20 cellular contexts compared by ENCODE assay signal in the genomic region with DNA sequence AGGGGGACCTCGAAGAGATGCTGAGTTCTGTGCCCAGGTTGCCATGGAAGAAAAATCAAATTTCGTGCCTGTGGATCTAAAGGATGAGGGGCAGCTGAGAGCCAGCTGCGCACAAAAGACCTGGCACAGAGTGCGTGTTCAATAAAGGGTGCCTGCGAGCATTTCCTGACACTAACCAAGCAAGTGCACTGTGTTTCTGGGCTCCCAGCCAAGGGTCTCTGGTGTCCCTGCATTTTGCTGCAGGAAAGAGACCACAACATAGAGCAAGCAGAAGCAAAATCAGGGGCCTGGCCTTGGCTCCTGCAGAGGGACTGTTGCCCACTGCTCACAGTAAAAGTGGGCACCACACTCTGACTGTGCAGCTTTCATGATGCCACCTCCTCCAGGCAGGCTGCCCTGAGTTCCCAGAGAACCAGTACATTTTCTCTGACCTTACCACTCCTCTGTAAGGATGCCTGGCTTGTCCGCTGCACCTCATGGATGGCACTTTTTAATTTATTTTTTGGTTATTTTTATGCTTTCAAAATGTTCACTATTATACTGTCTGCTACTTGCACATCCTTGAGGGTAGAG.
DNase-seq lines count a peak whose midpoint lies in the region; ATAC-seq and TF ChIP-seq lines count a peak whose summit lies in the region.
"Had no signal": no experiment of that assay in that cellular context is flagged by ENCODE, and none has a peak within 500 bp of the region (broad histone marks: within the 10 kb centered on the region; RNA-seq: fewer than 3 reads in every experiment).

No MANE protein-coding gene starts in this region.

- DNase-seq in DMS 273 (lab: John Stamatoyannopoulos, UW; ENCODE audit: unreplicated experiment) (peak; percentile 1), DMS 273 treated with DMSO at 0.1 percent for 48 hours (lab: John Stamatoyannopoulos, UW) (no peak), NCI-H1092 treated with DMSO at 0.1 percent for 48 hours (lab: John Stamatoyannopoulos, UW) (peak; percentile 91), NCI-H748 treated with DMSO at 0.1 percent for 48 hours (lab: John Stamatoyannopoulos, UW) (peak; percentile 71), DMS79 treated with DMSO at 0.1 percent for 48 hours (lab: John Stamatoyannopoulos, UW) (no peak)
- DNase-seq in activated T-cell treated with anti-CD3 and anti-CD28 coated beads, Interleukin-2, amount 50 U/mL, for 48 hours, result no peak
- DNase-seq: Calu3; CD4-positive, alpha-beta T cell; DMS79; H7; HFFc6; NCI-H1417 treated with DMSO at 0.1 percent for 48 hours; NCI-H1930; NCI-H2227 treated with DMSO at 0.1 percent for 48 hours; NCI-H526; Right ventricle myocardium superior; T-helper 17 cell had no signal

- peaks cover 0 to 5% (median 4%) of the 10 kb centered on the region in 5 experiments for H3K9me3 Mint-ChIP-seq in brain
- H3K9me3 Mint-ChIP-seq: CD4-positive, alpha-beta T cell; HFFc6 had no signal

- no peaks in the 10 kb centered on the region for H3K27me3 Mint-ChIP-seq in brain

- peaks cover 46% of the 10 kb centered on the region for H3K4me1 Mint-ChIP-seq in brain
- H3K4me1 Mint-ChIP-seq: B cell, T-helper 17 cell had no signal

- no peak for ATAC-seq in GM18502 (IDR thresholded peaks at IDR 0.05; ENCODE audit: poor library complexity, unreplicated experiment)
- ATAC-seq: T-helper 17 cell had no signal

- no peak for TF ChIP-seq CTCF in brain (conservative IDR thresholded peaks at IDR 0.05)

- H3K4me3 Mint-ChIP-seq in brain, result no peak overlapping the region
- H3K4me3 Mint-ChIP-seq: B cell; CD4-positive, alpha-beta T cell; HFFc6; T-helper 17 cell had no signal

- peak overlapping the region; percentile 19 to 90 (median 85) for H3K27ac Mint-ChIP-seq in brain
- H3K27ac Mint-ChIP-seq: B cell; CD4-positive, alpha-beta T cell; HFFc6; T-helper 17 cell had no signal

- no peaks in the 10 kb centered on the region for H3K36me3 Mint-ChIP-seq in brain

Comparison
In these comparisons a context has a peak if more than half of its experiments do, and no peak if none do; other contexts are left out.
1. DNase-seq: peak in DMS 273 (single experiment), NCI-H1092 treated with DMSO at 0.1 percent for 48 hours (single experiment) and NCI-H748 treated with DMSO at 0.1 percent for 48 hours (single experiment); none in DMS 273 treated with DMSO at 0.1 percent for 48 hours (single experiment), activated T-cell treated with anti-CD3 and anti-CD28 coated beads, Interleukin-2, amount 50 U/mL, for 48 hours (0 of 2) and DMS79 treated with DMSO at 0.1 percent for 48 hours (single experiment).